ENCODE assay signal across 8 cellular contexts in the genomic region with DNA sequence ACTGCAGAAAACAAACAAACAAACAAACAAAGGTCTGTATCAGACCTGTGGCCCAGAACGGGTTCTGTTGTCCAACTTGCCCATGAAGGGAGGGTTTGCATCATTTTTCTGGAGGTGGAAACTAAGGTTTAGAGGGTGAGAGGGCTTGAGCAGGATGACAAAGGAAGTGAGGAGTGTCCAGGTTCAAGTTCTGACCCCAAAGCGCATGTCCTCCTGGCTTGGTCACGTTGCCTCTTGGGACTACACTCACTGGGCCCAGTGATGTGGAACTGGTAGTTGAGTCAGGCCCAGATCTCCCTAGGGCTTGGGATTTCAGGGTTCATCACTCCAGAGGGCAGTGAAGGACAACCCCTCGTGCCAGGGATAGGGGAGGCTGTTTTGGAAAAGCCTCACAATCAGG. TPM values are rescaled to one million over a fixed set of nuclear protein-coding genes. Genes with fewer than 3 reads are reported as not detected.
DNase-seq lines count a peak whose midpoint lies in the region; ATAC-seq, FAIRE-seq and TF ChIP-seq lines count a peak whose summit lies in the region.

No MANE protein-coding gene starts in this region.

- H3K27me3 Mint-ChIP-seq in CD4-positive, alpha-beta memory T cell: no peaks in the 10 kb centered on the region

- peaks cover 63% of the 10 kb centered on the region for H3K4me1 ChIP-seq in CD4-positive, alpha-beta memory T cell (ENCODE audit: insufficient read depth, low read length)
- H3K4me1 ChIP-seq in OCI-LY3 (ENCODE audit: low read length) (peaks cover 49% of the 10 kb centered on the region), H1 (replicated peaks in 1 of 4; ENCODE audit: control insufficient read depth in 3 of 4, insufficient read depth in 4 of 4, low read length in 3 of 4) (peaks cover 14 to 38% (median 30%) of the 10 kb centered on the region in 4 experiments), ovary (ENCODE audit: insufficient read depth) (peaks cover 22% of the 10 kb centered on the region)

- no peak overlapping the region for H3K18ac ChIP-seq in H1 (ENCODE audit: extremely low read depth, low read length)

- H4K5ac ChIP-seq in H1 (ENCODE audit: insufficient read length, low read depth, low read length): no peak overlapping the region

- H4K20me1 ChIP-seq in OCI-LY3 (ENCODE audit: insufficient read depth, low read length): peaks cover 15% of the 10 kb centered on the region; the same call in 1 of the 2 replicates
- H4K20me1 ChIP-seq in H1 (replicated peaks in 1 of 2; ENCODE audit: control insufficient read depth in 1 of 2, insufficient read depth in 2 of 2, low read length in 2 of 2): peaks cover 30 to 35% of the 10 kb centered on the region in 2 experiments

- no peak for FAIRE-seq in H1 (lab: Jason Lieb, UNC)
- FAIRE-seq in GM19239 (lab: Jason Lieb, UNC): no peak

- peak overlapping the region; percentile 52 to 91 (median 80) for H3K4me3 Mint-ChIP-seq in CD4-positive, alpha-beta memory T cell

- H3K23ac ChIP-seq in H1 (ENCODE audit: insufficient read length): no peak overlapping the region

- H3K4me2 ChIP-seq in OCI-LY3 (ENCODE audit: low read length) (peak overlapping the region; percentile 94), H1 (ENCODE audit: insufficient read depth in 1 of 2, low read depth in 2 of 2, low read length in 2 of 2) (peak overlapping the region in 1 of 2 experiments; percentile 86; a peak in 1 of 4 replicates)

- H3K36me3 ChIP-seq in CD4-positive, alpha-beta memory T cell (ENCODE audit: insufficient read depth, low read length): no peaks in the 10 kb centered on the region
- H3K36me3 ChIP-seq in OCI-LY3 (replicated peaks; ENCODE audit: low read depth, low read length) (no peaks in the 10 kb centered on the region), H1 (ENCODE audit: control insufficient read depth in 2 of 4, insufficient read depth in 4 of 4, low read length in 3 of 4) (peaks cover 0 to 13% (median 2%) of the 10 kb centered on the region in 4 experiments; a peak in 5 of 8 replicates), ovary (no peaks in the 10 kb centered on the region)

- peaks cover 32% of the 10 kb centered on the region for H3K79me2 ChIP-seq in OCI-LY3 (ENCODE audit: low read length)
- peaks cover 35 to 56% of the 10 kb centered on the region in 2 experiments for H3K79me2 ChIP-seq in H1 (ENCODE audit: control insufficient read depth in 1 of 2, insufficient read depth in 2 of 2, low read length in 2 of 2)

- no peak overlapping the region for H4K8ac ChIP-seq in H1 (ENCODE audit: extremely low read depth, insufficient read depth, low read length)

- H3K9me3 Mint-ChIP-seq in CD4-positive, alpha-beta memory T cell: no peaks in the 10 kb centered on the region

- TF ChIP-seq CTCF in OCI-LY3 (IDR thresholded peaks at IDR 0.05; ENCODE audit: low read depth, low read length) (no peak), H1 (IDR thresholded peaks at IDR 0.05; ENCODE audit: control extremely low read depth in 1 of 3, insufficient read depth in 1 of 3, low read depth in 1 of 3, low read length in 3 of 3) (no peak), ovary (IDR thresholded peaks at IDR 0.05) (no peak)

- no peak overlapping the region for H3K14ac ChIP-seq in H1 (ENCODE audit: insufficient read length)

- peaks cover 21% of the 10 kb centered on the region for H3K79me1 ChIP-seq in H1 (ENCODE audit: low read depth, low read length)

- H3K27ac Mint-ChIP-seq in CD4-positive, alpha-beta memory T cell: peak overlapping the region; percentile 95 to 99 (median 98)

- intact Hi-C loops in CD4-positive, alpha-beta memory T cell (cut with micrococcal nuclease): loop anchor here (5.0 kb wide), 1 partner anchor 122 kb away; no protein-coding TSS in a partner anchor
- intact Hi-C loops in ovary (cut with DNase I): no loop called here

- CTCF ChIA-PET in CD4-positive, alpha-beta memory T cell (lab: Charles Lee; ENCODE audit: partially characterized antibody): interaction anchor here (1.4 to 2.8 kb wide), 4 partner anchors 9 to 27 kb away, joined by 3 to 11 read pairs (median 6); no protein-coding TSS in a partner anchor
- CTCF ChIA-PET in H1 (lab: Charles Lee; ENCODE audit: partially characterized antibody): interaction anchor here (1.4 to 6.6 kb wide), 4 partner anchors 13 to 23 kb away, joined by 3 to 66 read pairs (median 22); no protein-coding TSS in a partner anchor

- peaks cover 3 to 12% of the 10 kb centered on the region in 2 donors for H3K36me3 Mint-ChIP-seq in CD4-positive, alpha-beta memory T cell

- POLR2A ChIA-PET in CD4-positive, alpha-beta memory T cell (lab: Charles Lee; ENCODE audit: partially characterized antibody): interaction anchor here (1.5 to 4.6 kb wide), 3 partner anchors 12 to 204 kb away, joined by 4 to 79 read pairs (median 6); a partner anchor contains a TSS
- POLR2A ChIA-PET in H1 (lab: Charles Lee; ENCODE audit: partially characterized antibody): interaction anchor here (1.1 to 18.4 kb wide), 4 partner anchors 10 to 86 kb away, joined by 3 to 532 read pairs (median 16); no protein-coding TSS in a partner anchor

- no peak overlapping the region for H3K4ac ChIP-seq in H1 (replicated peaks; ENCODE audit: insufficient read length, low read depth, low read length)

- peak overlapping the region; percentile 89; the same call in 1 of the 2 replicates for H2AK5ac ChIP-seq in H1 (ENCODE audit: low read depth, low read length)

- H2BK20ac ChIP-seq in H1 (ENCODE audit: low read length): peak overlapping the region; percentile 67

- H3K9me3 ChIP-seq in CD4-positive, alpha-beta memory T cell (ENCODE audit: control insufficient read depth in 1 of 2, low read length in 2 of 2): no peaks in the 10 kb centered on the region
- no peaks in the 10 kb centered on the region for H3K9me3 ChIP-seq in OCI-LY3 (ENCODE audit: insufficient read depth, low read length)
- no peaks in the 10 kb centered on the region for H3K9me3 ChIP-seq in H1 (ENCODE audit: insufficient read depth in 2 of 2, low read depth in 1 of 2, low read length in 1 of 2)
- H3K9me3 ChIP-seq in ovary: no peaks in the 10 kb centered on the region

- H3K23me2 ChIP-seq in H1 (ENCODE audit: low read depth, low read length): peaks cover 11% of the 10 kb centered on the region

- H4K91ac ChIP-seq in H1 (replicated peaks; ENCODE audit: insufficient read length, low read length): no peak overlapping the region

- peak overlapping the region; percentile 97; the same call in 1 of the 2 replicates for H2BK12ac ChIP-seq in H1 (ENCODE audit: low read depth, low read length)

- no peaks in the 10 kb centered on the region for H3K27me3 ChIP-seq in CD4-positive, alpha-beta memory T cell (ENCODE audit: insufficient read depth, low read length)
- H3K27me3 ChIP-seq in OCI-LY3 (ENCODE audit: low read depth, low read length): no peaks in the 10 kb centered on the region
- H3K27me3 ChIP-seq in H1 (replicated peaks in 1 of 4; ENCODE audit: control insufficient read depth in 3 of 4, extremely low read depth in 1 of 4, insufficient read depth in 3 of 4, low read length in 3 of 4): no peaks in the 10 kb centered on the region
- no peaks in the 10 kb centered on the region for H3K27me3 ChIP-seq in ovary

- 92% methylated on average over 4 of the region's 4 CpGs; no CpG with 5 or more reads in 1 of the 2 experiments for WGBS in H1 (ENCODE audit: extremely low coverage in 1 of 2, insufficient coverage in 1 of 2, insufficient read length in 1 of 2, insufficient replicate concordance in 2 of 2, low coverage in 1 of 2, low lambda C conversion rate in 2 of 2, missing lambda C conversion rate in 1 of 2), 2 experiments
- 70 to 79% (median 71%) methylated on average over 4 of the region's 4 CpGs for WGBS in ovary, 3 donors

- no peak overlapping the region for H3K56ac ChIP-seq in H1 (replicated peaks; ENCODE audit: insufficient read length, low read depth, low read length)

- peaks cover 33 to 77% (median 57%) of the 10 kb centered on the region in 4 donors for H3K4me1 Mint-ChIP-seq in CD4-positive, alpha-beta memory T cell

- TF ChIP-seq POLR2A in H1 (IDR thresholded peaks at IDR 0.05; ENCODE audit: control extremely low read depth in 1 of 2, low read depth in 2 of 2, low read length in 2 of 2) (no peak; a peak in 1 of 3 replicates), ovary (IDR thresholded peaks at IDR 0.05) (no peak)

- H2AFZ ChIP-seq in OCI-LY3 (ENCODE audit: low read depth, low read length) (no peak overlapping the region), H1 (ENCODE audit: low read length) (no peak overlapping the region)

- H3K4me3 ChIP-seq in CD4-positive, alpha-beta memory T cell (ENCODE audit: low read length in 2 of 2): no peak overlapping the region
- peak overlapping the region; percentile 86 for H3K4me3 ChIP-seq in OCI-LY3 (ENCODE audit: low read length)
- H3K4me3 ChIP-seq in H1 (ENCODE audit: extremely low read depth in 1 of 4, insufficient read depth in 2 of 4, low read depth in 3 of 4, low read length in 4 of 4): peak overlapping the region in 1 of 4 experiments; percentile 81; a peak in 1 of 8 replicates
- H3K4me3 ChIP-seq in ovary: no peak overlapping the region

- no peak for DNase-seq in CD4-positive, alpha-beta memory T cell
- no peak for DNase-seq in H1 (ENCODE audit: low read depth in 1 of 2, low spot score in 2 of 2)
- no peak for DNase-seq in ovary
- DNase-seq in NCI-H2196 treated with DMSO at 0.1 percent for 48 hours (lab: John Stamatoyannopoulos, UW; ENCODE audit: unreplicated experiment): no peak
- no peak for DNase-seq in CD1c-positive myeloid dendritic cell (ENCODE audit: extremely low spot score)
- DNase-seq in GM19239 (ENCODE audit: insufficient read length, low spot score): no peak

- ATAC-seq in GM18868 (IDR thresholded peaks at IDR 0.05; ENCODE audit: unreplicated experiment): no peak

- peak overlapping the region; percentile 98 for H2BK15ac ChIP-seq in H1 (ENCODE audit: low read length)

- H3K9ac ChIP-seq in OCI-LY3 (ENCODE audit: low read length) (peak overlapping the region; percentile 39; the same call in 1 of the 2 replicates), H1 (replicated peaks in 1 of 4; ENCODE audit: extremely low read depth in 1 of 4, low read depth in 3 of 4, low read length in 3 of 4) (0 out of 7 replicates have a peak overlapping the region, but pooled peaks of 1 of the 4 experiments have one; percentile 4)

- TF ChIP-seq EP300 in H1 (IDR thresholded peaks at IDR 0.05; ENCODE audit: borderline replicate concordance in 1 of 2, low read depth in 2 of 2, low read length in 2 of 2) (no peak), ovary (IDR thresholded peaks at IDR 0.05) (no peak)

- no peak overlapping the region for H2BK5ac ChIP-seq in H1 (ENCODE audit: low read depth, low read length)

- H3K27ac ChIP-seq in CD4-positive, alpha-beta memory T cell (ENCODE audit: low read depth, low read length): peak overlapping the region; percentile 98
- H3K27ac ChIP-seq in OCI-LY3 (ENCODE audit: low read length): peak overlapping the region; percentile 84
- no peak overlapping the region for H3K27ac ChIP-seq in H1 (ENCODE audit: low read depth, low read length)
- peak overlapping the region; percentile 91 to 99 for H3K27ac ChIP-seq in ovary

- no peak for TF ChIP-seq RAD21 in H1 (IDR thresholded peaks at IDR 0.05 in 1 of 2, conservative IDR thresholded peaks at IDR 0.05 in 1 of 2; ENCODE audit: low read depth in 2 of 2, low read length in 2 of 2)

- H2BK120ac ChIP-seq in H1 (replicated peaks; ENCODE audit: low read depth, low read length): no peak overlapping the region

RNA-seq across cellular contexts. Expression of a gene that starts 1.8 kb away (rescaled TPM):
- total RNA-seq in CD4-positive, alpha-beta memory T cell: 10 to 100 TPM in 1 of 2 experiments, 1 to 10 TPM in 1; 10.0 to 11.7 TPM
- polyA plus RNA-seq in CD4-positive, alpha-beta memory T cell: 10 to 100 TPM in 1 of 2 donors, 1 to 10 TPM in 1; 5.0 to 15.5 TPM
- 69.9 and 70.8 TPM in 2 replicates for total RNA-seq in H1 (2021; fragmentation: NEBNext Ultra II Directional; extraction: Animal tissue kit (Norgen Biotek cat#: 25700))
- polyA plus RNA-seq in H1 (2011; rRNA removed) (28.6 and 64.6 TPM in 2 replicates), ovary (10 to 100 TPM; 24.3 to 44.3 TPM)
- polyA plus RNA-seq in H1 (2011; cell fraction: cytosol; rRNA removed): 34.1 TPM
- 270 TPM for polyA plus RNA-seq in H1 (2011; cell fraction: nucleus; rRNA removed)
- 45.2 to 64.7 TPM (median 53.7 TPM) in 4 replicates for polyA plus RNA-seq in H1 (2012, experiment 1 of 2)
- 36.4 TPM for polyA plus RNA-seq in H1 (2012, experiment 2 of 2)
- 88.4 TPM for polyA plus RNA-seq in H1 (2013, experiment 1 of 2)
- polyA plus RNA-seq in H1 (2013, experiment 2 of 2): 76.5 TPM
- polyA minus RNA-seq in H1 (2011; rRNA and poly(A)+ RNA removed): 21.0 and 35.5 TPM in 2 replicates
- polyA minus RNA-seq in H1 (2011; cell fraction: cytosol; rRNA and poly(A)+ RNA removed): 60.1 TPM
- 90.1 TPM for polyA minus RNA-seq in H1 (2011; cell fraction: nucleus; rRNA and poly(A)+ RNA removed)
- total RNA-seq in ovary: 100 to 1,000 TPM in 3 of 7 donors, 10 to 100 TPM in 4; 30.3 to 190 (median 97.4) TPM
